Comparison of ENCODE assay signal across 24 cellular contexts in genomic region chr9:134224827-134225154, GRCh38.
"Had no signal": no experiment of that assay in that cellular context is flagged by ENCODE, and none has a peak within 500 bp of the region (broad histone marks: within the 10 kb centered on the region; RNA-seq: fewer than 3 reads in every experiment).

No MANE protein-coding gene starts in this region.

- H3K4me1 Mint-ChIP-seq: activated CD4-positive, alpha-beta memory T cell treated with anti-CD3 and anti-CD28 coated beads, Interleukin-2, amount 10 ng/mL, durations not matched to agents 7 days and 5 days; activated CD8-positive, alpha-beta memory T cell treated with anti-CD3 and anti-CD28 coated beads, Interleukin-2, amount 10 ng/mL, durations not matched to agents 7 days and 5 days; activated naive CD8-positive, alpha-beta T cell treated with anti-CD3 and anti-CD28 coated beads, Interleukin-2, amount 50 U/mL, for 24 hours had no signal

- H3K4me3 Mint-ChIP-seq: activated CD4-positive, alpha-beta memory T cell treated with anti-CD3 and anti-CD28 coated beads, Interleukin-2, amount 10 ng/mL, durations not matched to agents 7 days and 5 days; activated CD8-positive, alpha-beta memory T cell treated with anti-CD3 and anti-CD28 coated beads, Interleukin-2, amount 10 ng/mL, durations not matched to agents 7 days and 5 days; activated naive CD8-positive, alpha-beta T cell treated with anti-CD3 and anti-CD28 coated beads, Interleukin-2, amount 50 U/mL, for 24 hours; activated T-helper 1 cell treated with anti-CD3 and anti-CD28 coated beads, Interleukin-12 subunit alpha, Interleukin-12 subunit beta, Interleukin-2, Interleukin-4 antibody, amounts not matched to agents 30 ng/mL and 10 ng/mL and 1 ng/mL, durations not matched to agents 14 hours and 24 hours and 36 hours; mesothelial cell of epicardium; naive thymus-derived CD8-positive, alpha-beta T cell; neural progenitor cell; T-helper 1 cell treated with Interleukin-12 subunit alpha and Interleukin-12 subunit beta and Interleukin-4 antibody, amounts not matched to agents 30 μg/mL and 1 μg/mL, for 36 hours; type B pancreatic cell had no signal

- H3K9ac ChIP-seq: neural progenitor cell had no signal

- H3K9me3 Mint-ChIP-seq: activated CD4-positive, alpha-beta memory T cell treated with anti-CD3 and anti-CD28 coated beads, Interleukin-2, amount 10 ng/mL, durations not matched to agents 7 days and 5 days; activated naive CD8-positive, alpha-beta T cell treated with anti-CD3 and anti-CD28 coated beads, Interleukin-2, amount 50 U/mL, for 24 hours; activated T-helper 1 cell treated with anti-CD3 and anti-CD28 coated beads, Interleukin-12 subunit alpha, Interleukin-12 subunit beta, Interleukin-2, Interleukin-4 antibody, amounts not matched to agents 30 ng/mL and 10 ng/mL and 1 ng/mL, durations not matched to agents 14 hours and 24 hours and 36 hours; mesothelial cell of epicardium; naive thymus-derived CD8-positive, alpha-beta T cell; neural progenitor cell; T-helper 1 cell treated with Interleukin-12 subunit alpha and Interleukin-12 subunit beta and Interleukin-4 antibody, amounts not matched to agents 30 μg/mL and 1 μg/mL, for 36 hours; type B pancreatic cell had no signal

- FAIRE-seq: pancreas had no signal

- H3K4me3 ChIP-seq: body of pancreas, neural progenitor cell, pancreas, smooth muscle cell, thoracic aorta had no signal

- H3K4me1 ChIP-seq: neural progenitor cell, pancreas had no signal

- H3K4me2 ChIP-seq: neural progenitor cell, smooth muscle cell had no signal

- H3K27ac ChIP-seq: body of pancreas, epithelial cell of prostate, neural progenitor cell, pancreas, thoracic aorta had no signal

- H3K36me3 Mint-ChIP-seq: activated CD8-positive, alpha-beta memory T cell treated with anti-CD3 and anti-CD28 coated beads, Interleukin-2, amount 10 ng/mL, durations not matched to agents 7 days and 5 days; mesothelial cell of epicardium; naive thymus-derived CD8-positive, alpha-beta T cell; neural progenitor cell; type B pancreatic cell had no signal

- H3K27me3 Mint-ChIP-seq: activated CD4-positive, alpha-beta memory T cell treated with anti-CD3 and anti-CD28 coated beads, Interleukin-2, amount 10 ng/mL, durations not matched to agents 7 days and 5 days; activated CD8-positive, alpha-beta memory T cell treated with anti-CD3 and anti-CD28 coated beads, Interleukin-2, amount 10 ng/mL, durations not matched to agents 7 days and 5 days; activated naive CD8-positive, alpha-beta T cell treated with anti-CD3 and anti-CD28 coated beads, Interleukin-2, amount 50 U/mL, for 24 hours had no signal

- H3K27ac Mint-ChIP-seq: activated CD4-positive, alpha-beta memory T cell treated with anti-CD3 and anti-CD28 coated beads, Interleukin-2, amount 10 ng/mL, durations not matched to agents 7 days and 5 days; activated CD8-positive, alpha-beta memory T cell treated with anti-CD3 and anti-CD28 coated beads, Interleukin-2, amount 10 ng/mL, durations not matched to agents 7 days and 5 days; activated naive CD8-positive, alpha-beta T cell treated with anti-CD3 and anti-CD28 coated beads, Interleukin-2, amount 50 U/mL, for 24 hours; activated T-helper 1 cell treated with anti-CD3 and anti-CD28 coated beads, Interleukin-12 subunit alpha, Interleukin-12 subunit beta, Interleukin-2, Interleukin-4 antibody, amounts not matched to agents 30 ng/mL and 10 ng/mL and 1 ng/mL, durations not matched to agents 14 hours and 24 hours and 36 hours; mesothelial cell of epicardium; T-helper 1 cell treated with Interleukin-12 subunit alpha and Interleukin-12 subunit beta and Interleukin-4 antibody, amounts not matched to agents 30 μg/mL and 1 μg/mL, for 36 hours; type B pancreatic cell had no signal

- ATAC-seq: activated CD8-positive, alpha-beta memory T cell treated with anti-CD3 and anti-CD28 coated beads, Interleukin-2, amount 10 ng/mL, durations not matched to agents 7 days and 5 days; activated naive CD8-positive, alpha-beta T cell treated with anti-CD3 and anti-CD28 coated beads, Interleukin-2, amount 50 U/mL, for 24 hours; body of pancreas; naive thymus-derived CD8-positive, alpha-beta T cell; pancreas; sciatic nerve had no signal

- H3K36me3 ChIP-seq: neural progenitor cell, pancreas, thoracic aorta had no signal

- H3K9me3 ChIP-seq: body of pancreas, pancreas, thoracic aorta had no signal

- H2AFZ ChIP-seq: neural progenitor cell had no signal

- H3K27me3 ChIP-seq: body of pancreas, neural progenitor cell, pancreas had no signal

- DNase-seq: activated CD4-positive, alpha-beta memory T cell treated with anti-CD3 and anti-CD28 coated beads, Interleukin-2, amount 10 ng/mL, durations not matched to agents 7 days and 5 days; activated CD4-positive, alpha-beta T cell treated with anti-CD3 and anti-CD28 coated beads for 48 hours; activated CD4-positive, CD25-positive, alpha-beta regulatory T cell; activated CD8-positive, alpha-beta memory T cell treated with anti-CD3 and anti-CD28 coated beads, Interleukin-2, amount 10 ng/mL, durations not matched to agents 7 days and 5 days; activated gamma-delta T cell; activated naive CD4-positive, alpha-beta T cell treated with anti-CD3 and anti-CD28 coated beads, Interleukin-2, amount 50 U/mL, for 16 hours; activated naive CD8-positive, alpha-beta T cell treated with anti-CD3 and anti-CD28 coated beads, Interleukin-2, amount 50 U/mL, for 24 hours; activated T-cell treated with anti-CD3 and anti-CD28 coated beads for 4 hours; body of pancreas; stimulated activated CD4-positive, alpha-beta T cell treated with anti-CD3 and anti-CD28 coated beads, Interleukin-2, amount 100 ng/mL, for 48 hours; stimulated activated CD8-positive, alpha-beta memory T cell treated with anti-CD3 and anti-CD28 coated beads, Interleukin-4, amount 100 ng/mL, for 48 hours; stimulated activated naive CD4-positive, alpha-beta T cell; T1000 had no signal
